17 cellular contexts compared by ENCODE assay signal in the genomic region with DNA sequence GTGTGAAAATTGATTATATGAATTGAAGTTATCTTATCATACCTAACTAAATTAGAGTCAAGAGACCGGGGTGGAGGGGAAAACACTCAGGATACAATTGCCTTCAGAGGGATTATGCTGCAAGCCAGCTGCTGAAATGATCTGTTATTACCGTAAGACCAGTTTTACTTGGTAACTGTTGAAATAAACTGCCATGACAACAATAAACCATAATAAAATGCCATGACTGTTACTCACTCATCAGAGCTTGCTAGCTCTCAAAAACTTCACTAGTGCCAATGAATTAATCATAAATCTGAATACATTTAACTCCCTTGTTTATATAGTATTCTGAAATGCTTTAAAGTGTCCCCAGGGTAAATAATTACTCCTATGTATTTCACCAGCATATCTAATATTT.
DNase-seq lines count a peak whose midpoint lies in the region; ATAC-seq, FAIRE-seq and TF ChIP-seq lines count a peak whose summit lies in the region.
"Had no signal": no experiment of that assay in that cellular context is flagged by ENCODE, and none has a peak within 500 bp of the region (broad histone marks: within the 10 kb centered on the region; RNA-seq: fewer than 3 reads in every experiment).

No MANE protein-coding gene starts in this region.

- H3K27me3 Mint-ChIP-seq in chondrocyte (ENCODE audit: low read depth) = no peaks in the 10 kb centered on the region
- H3K27me3 Mint-ChIP-seq: activated CD4-positive, alpha-beta memory T cell treated with anti-CD3 and anti-CD28 coated beads for 36 hours; dendritic cell treated with granulocyte-macrophage colony-stimulating factor and Interleukin-4, amounts not matched to agents 40 ng/mL and 50 ng/mL, for 4 days had no signal

- ATAC-seq in omental fat pad (ENCODE audit: low FRiP score) (peak; percentile 81), aorta (ENCODE audit: low FRiP score) (no peak)

- H3K27me3 ChIP-seq in aorta (ENCODE audit: control insufficient read depth in 1 of 2, insufficient read depth in 2 of 2, low read length in 1 of 2) (no peaks in the 10 kb centered on the region), transverse colon (no peaks in the 10 kb centered on the region)
- H3K27me3 ChIP-seq: hepatocyte had no signal

- 8 to 9% methylated on average over 2 of the region's 2 CpGs for WGBS in aorta, 2 donors
- 15 to 33% methylated on average over 2 of the region's 2 CpGs for WGBS in transverse colon (ENCODE audit: low coverage in 1 of 2), 2 donors

- H3K36me3 ChIP-seq in aorta (ENCODE audit: control insufficient read depth in 1 of 2, insufficient read depth in 2 of 2, low read length in 1 of 2) (no peaks in the 10 kb centered on the region), transverse colon (no peaks in the 10 kb centered on the region)

- no peak for FAIRE-seq in GM12891 (lab: Jason Lieb, UNC)

- intact Hi-C loops in aorta (cut with DNase I) (no loop called here), transverse colon (cut with DNase I; ENCODE audit: low total_unique reads) (no loop called here)

- no peaks in the 10 kb centered on the region for H3K36me3 Mint-ChIP-seq in chondrocyte (ENCODE audit: low read depth)
- H3K36me3 Mint-ChIP-seq: activated CD4-positive, alpha-beta memory T cell treated with anti-CD3 and anti-CD28 coated beads for 36 hours had no signal

- no peaks in the 10 kb centered on the region for H3K9me3 Mint-ChIP-seq in chondrocyte (ENCODE audit: low read depth)
- H3K9me3 Mint-ChIP-seq: activated CD4-positive, alpha-beta memory T cell treated with anti-CD3 and anti-CD28 coated beads for 36 hours had no signal

- H3K27ac Mint-ChIP-seq in chondrocyte (ENCODE audit: unreplicated experiment) = no peak overlapping the region
- H3K27ac Mint-ChIP-seq: activated CD4-positive, alpha-beta memory T cell treated with anti-CD3 and anti-CD28 coated beads for 36 hours; dendritic cell treated with granulocyte-macrophage colony-stimulating factor and Interleukin-4, amounts not matched to agents 40 ng/mL and 50 ng/mL, for 4 days had no signal

- H3K4me3 ChIP-seq in epithelial cell of proximal tubule (ENCODE audit: low read depth, low read length) (no peak overlapping the region), aorta (ENCODE audit: low read length in 2 of 2) (no peak overlapping the region), transverse colon (no peak overlapping the region)
- H3K4me3 ChIP-seq: hepatocyte had no signal

- no peak for TF ChIP-seq EP300 in transverse colon (IDR thresholded peaks at IDR 0.05; ENCODE audit: low read depth)

- TF ChIP-seq POLR2A in transverse colon (IDR thresholded peaks at IDR 0.05) = no peak
- TF ChIP-seq POLR2A in GM12891 (IDR thresholded peaks at IDR 0.05; ENCODE audit: low read depth, low read length) = no peak

- H3K27ac ChIP-seq in aorta (ENCODE audit: low read depth in 1 of 2, low read length in 2 of 2) = no peak overlapping the region
- H3K27ac ChIP-seq in transverse colon = no peak overlapping the region
- H3K27ac ChIP-seq: hepatocyte, KMS-11 had no signal

- peaks cover 8% of the 10 kb centered on the region for H3K4me1 Mint-ChIP-seq in chondrocyte (ENCODE audit: low read depth)

- H3K4me3 Mint-ChIP-seq in chondrocyte (ENCODE audit: unreplicated experiment) = no peak overlapping the region
- H3K4me3 Mint-ChIP-seq: activated CD4-positive, alpha-beta memory T cell treated with anti-CD3 and anti-CD28 coated beads for 36 hours; dendritic cell treated with granulocyte-macrophage colony-stimulating factor and Interleukin-4, amounts not matched to agents 40 ng/mL and 50 ng/mL, for 4 days had no signal

- H3K4me1 ChIP-seq in aorta (ENCODE audit: control insufficient read depth in 1 of 2, insufficient read depth in 2 of 2, low read length in 2 of 2) (no peaks in the 10 kb centered on the region), transverse colon (no peaks in the 10 kb centered on the region)

- DNase-seq in EL (peak; percentile 25), NCI-H226 (peak; percentile 86), epithelial cell of proximal tubule (ENCODE audit: low read depth) (peak; percentile 26), omental fat pad (ENCODE audit: low spot score) (no peak), aorta (no peak), chondrocyte (ENCODE audit: low spot score) (no peak), transverse colon (no peak), GM12891 (ENCODE audit: insufficient read length, low spot score) (no peak)
- DNase-seq: activated CD4-positive, alpha-beta memory T cell treated with anti-CD3 and anti-CD28 coated beads for 36 hours; activated naive CD4-positive, alpha-beta T cell treated with anti-CD3 and anti-CD28 coated beads, Interleukin-2, amount 50 U/mL, for 16 hours; DMS 273 treated with DMSO at 0.1 percent for 48 hours; mesendoderm; NCI-H2081; retina had no signal

- in situ Hi-C loops in transverse colon (cut with MboI; ENCODE audit: low pct_ligation_motif_present in 1 of 4, low pct_unique_long_range_greater_than_20kb in 1 of 4, low sequenced_read_pairs in 3 of 4) = no loop called here

- H3K9me3 ChIP-seq in aorta (ENCODE audit: control insufficient read depth, low read length) (no peaks in the 10 kb centered on the region), transverse colon (no peaks in the 10 kb centered on the region)

- TF ChIP-seq CTCF in epithelial cell of proximal tubule (conservative IDR thresholded peaks at IDR 0.05; ENCODE audit: low read depth, low read length) = no peak
- no peak for TF ChIP-seq CTCF in omental fat pad (IDR thresholded peaks at IDR 0.05)
- no peak for TF ChIP-seq CTCF in chondrocyte (IDR thresholded peaks at IDR 0.05)
- TF ChIP-seq CTCF in transverse colon (IDR thresholded peaks at IDR 0.05) = no peak

TF ChIP-seq in GM12891, 5 proteins besides CTCF, POLR2A, EP300 and RAD21:
- TF ChIP-seq POLR2AphosphoS5 (IDR thresholded peaks at IDR 0.05; ENCODE audit: low read depth, low read length) (no peak), PAX5 (IDR thresholded peaks at IDR 0.05; ENCODE audit: insufficient read depth, low read length, severe bottlenecking) (no peak), TAF1 (IDR thresholded peaks at IDR 0.05; ENCODE audit: low read depth, low read length) (no peak), SPI1 (IDR thresholded peaks at IDR 0.05; ENCODE audit: low read depth, low read length) (no peak), POU2F2 (IDR thresholded peaks at IDR 0.05; ENCODE audit: low read depth, low read length) (no peak)
TF ChIP-seq in GM12891: peak in this region for 0.

Comparison
In these comparisons a context has a peak if more than half of its experiments do, and no peak if none do; other contexts are left out.
1. DNase-seq: peak in EL (single experiment), NCI-H226 (single experiment) and epithelial cell of proximal tubule (single experiment); none in omental fat pad (single experiment), aorta (0 of 2), chondrocyte (single experiment), transverse colon (single experiment) and GM12891 (single experiment).